ENCODE assay signal across 24 cellular contexts in genomic region chr2:34552337-34552736, GRCh38.
"Had no signal": no experiment of that assay in that cellular context is flagged by ENCODE, and none has a peak within 500 bp of the region (broad histone marks: within the 10 kb centered on the region; RNA-seq: fewer than 3 reads in every experiment).

No MANE protein-coding gene starts in this region.

- H3K9me3 ChIP-seq: suprapubic skin, testis, thoracic aorta, thyroid gland, tibial artery, transverse colon, upper lobe of left lung, upper lobe of right lung, uterus, vagina had no signal

- H3K4me3 ChIP-seq: stomach, suprapubic skin, testis, thoracic aorta, thyroid gland, tibial artery, tibial nerve, transverse colon, upper lobe of left lung, upper lobe of right lung, uterus, vagina had no signal

- H3K27me3 ChIP-seq: stomach, suprapubic skin, testis, thyroid gland, tibial artery, tibial nerve, transverse colon, upper lobe of left lung, upper lobe of right lung, uterus, vagina had no signal

- FAIRE-seq: urothelium cell line had no signal

- DNase-seq: stimulated activated CD4-positive, alpha-beta T cell treated with anti-CD3 and anti-CD28 coated beads, Interleukin-2, amount 100 ng/mL, for 48 hours; stimulated activated CD4-positive, alpha-beta T cell treated with anti-CD3 and anti-CD28 coated beads, Interleukin-4, amount 100 ng/mL, for 1 hour; stimulated activated CD4-positive, alpha-beta T cell treated with anti-CD3 and anti-CD28 coated beads, Interleukin-4, amount 100 ng/mL, for 24 hours; stimulated activated CD4-positive, alpha-beta T cell treated with anti-CD3 and anti-CD28 coated beads, Interleukin-4, amount 100 ng/mL, for 4 hours; stimulated activated CD8-positive, alpha-beta memory T cell treated with anti-CD3 and anti-CD28 coated beads, Interleukin-4, amount 100 ng/mL, for 48 hours; stimulated activated naive B cell treated with anti-CD40 and anti-IgM and Interleukin-4, amounts not matched to agents 10 μg/mL and 1 μg/mL and 100 μg/mL, for 72 hours; stimulated activated naive CD4-positive, alpha-beta T cell; stimulated activated naive CD4-positive, alpha-beta T cell treated with Interleukin-2 at 50 U/mL for 16 hours; stimulated activated naive CD8-positive, alpha-beta T cell treated with anti-CD3 and anti-CD28 coated beads, Interleukin-15, amount 100 ng/mL, for 72 hours; stimulated activated naive CD8-positive, alpha-beta T cell treated with anti-CD3 and anti-CD28 coated beads, Interleukin-15, Interleukin-2, amounts not matched to agents 100 U/mL and 50 U/mL, for 24 hours; stomach; substantia nigra; testis; thyroid gland; tibial artery; transverse colon; upper lobe of left lung; upper lobe of right lung; uterus had no signal

- H3K27ac ChIP-seq: stomach, suprapubic skin, testis, thoracic aorta, thyroid gland, tibial artery, tibial nerve, transverse colon, upper lobe of left lung, upper lobe of right lung, uterus, vagina had no signal

- H3K4me1 ChIP-seq: stomach, suprapubic skin, testis, thyroid gland, tibial artery, tibial nerve, transverse colon, upper lobe of left lung, upper lobe of right lung, uterus, vagina had no signal

- H3K36me3 ChIP-seq: stomach, suprapubic skin, thoracic aorta, thyroid gland, tibial artery, tibial nerve, transverse colon, upper lobe of left lung, upper lobe of right lung, uterus, vagina had no signal
